Comparison of ENCODE assay signal across 1 cellular context in genomic region chr22:36237462-36238347, GRCh38.
TF ChIP-seq lines count a peak whose summit lies in the region.

No MANE protein-coding gene starts in this region.

TF ChIP-seq in HepG2, 621 proteins besides CTCF, POLR2A, EP300 and RAD21:
- TF ChIP-seq XRCC5 (optimal IDR thresholded peaks at IDR 0.05; ENCODE audit: low read length): no peak
- 0 out of 2 replicates have a peak, but pooled peaks have one; percentile 36 for TF ChIP-seq PCBP1 (IDR thresholded peaks at IDR 0.05; ENCODE audit: borderline replicate concordance, low read depth, low read length)
- TF ChIP-seq FUBP1 (CRISPR knock-in tag; IDR thresholded peaks at IDR 0.05; ENCODE audit: borderline replicate concordance): no peak
- no peak for TF ChIP-seq STAT5B (CRISPR knock-in tag; IDR thresholded peaks at IDR 0.05)
- TF ChIP-seq ZNF687 (CRISPR knock-in tag; IDR thresholded peaks at IDR 0.05): peak; percentile 65
- no peak for TF ChIP-seq ZNF556 (CRISPR knock-in tag; IDR thresholded peaks at IDR 0.05; ENCODE audit: borderline replicate concordance)
- TF ChIP-seq ZBTB38 (CRISPR knock-in tag; IDR thresholded peaks at IDR 0.05): peak; percentile 49
- TF ChIP-seq MEIS2 (CRISPR knock-in tag; IDR thresholded peaks at IDR 0.05): no peak
- TF ChIP-seq E2F1 (CRISPR knock-in tag; IDR thresholded peaks at IDR 0.05): no peak
- no peak for TF ChIP-seq FOXK1 (CRISPR knock-in tag; IDR thresholded peaks at IDR 0.05; ENCODE audit: borderline replicate concordance, low read depth)
- no peak for TF ChIP-seq IKZF1 (IDR thresholded peaks at IDR 0.05)
- no peak for TF ChIP-seq KDM5B (CRISPR knock-in tag; IDR thresholded peaks at IDR 0.05; ENCODE audit: borderline replicate concordance)
- TF ChIP-seq DNMT3B (CRISPR knock-in tag; conservative IDR thresholded peaks at IDR 0.05): no peak
- TF ChIP-seq SUZ12 (IDR thresholded peaks at IDR 0.05; ENCODE audit: low read depth, low read length): no peak
- no peak for TF ChIP-seq RNF2 (conservative IDR thresholded peaks at IDR 0.05; ENCODE audit: low read depth)
- 0 out of 2 replicates have a peak, but pooled peaks have one; percentile 34 for TF ChIP-seq PRMT3 (CRISPR knock-in tag; IDR thresholded peaks at IDR 0.05; ENCODE audit: borderline replicate concordance, low read depth)
- no peak for TF ChIP-seq ADNP (CRISPR knock-in tag; IDR thresholded peaks at IDR 0.05)
- no peak for TF ChIP-seq ZNF792 (CRISPR knock-in tag; IDR thresholded peaks at IDR 0.05)
- TF ChIP-seq ZFY (CRISPR knock-in tag; IDR thresholded peaks at IDR 0.05): peak; percentile 14; the same call in 1 of the 2 replicates
- no peak for TF ChIP-seq RARA (CRISPR knock-in tag; IDR thresholded peaks at IDR 0.05)
- TF ChIP-seq RARG (CRISPR knock-in tag; IDR thresholded peaks at IDR 0.05; ENCODE audit: low read depth): no peak
- TF ChIP-seq ZNF563 (CRISPR knock-in tag; IDR thresholded peaks at IDR 0.05): no peak
- TF ChIP-seq ZNF770 (CRISPR knock-in tag; IDR thresholded peaks at IDR 0.05): no peak
- TF ChIP-seq ZNF354B (CRISPR knock-in tag; IDR thresholded peaks at IDR 0.05): no peak
- no peak for TF ChIP-seq HNRNPH1 (optimal IDR thresholded peaks at IDR 0.05; ENCODE audit: low read depth, low read length)
- TF ChIP-seq POLR2G (IDR thresholded peaks at IDR 0.05; ENCODE audit: low read depth, low read length): 0 out of 2 replicates have a peak, but pooled peaks have one; percentile 20
- 0 out of 2 replicates have a peak, but pooled peaks have one; percentile 18 for TF ChIP-seq HNRNPL (IDR thresholded peaks at IDR 0.05; ENCODE audit: low read depth, low read length)
- no peak for TF ChIP-seq ZNF232 (CRISPR knock-in tag; IDR thresholded peaks at IDR 0.05; ENCODE audit: borderline replicate concordance)
- TF ChIP-seq KAT2B (IDR thresholded peaks at IDR 0.05; ENCODE audit: borderline replicate concordance, low read depth, low read length): no peak
- TF ChIP-seq GPN1 (CRISPR knock-in tag; IDR thresholded peaks at IDR 0.05; ENCODE audit: borderline replicate concordance): no peak
- TF ChIP-seq ZFP41 (CRISPR knock-in tag; IDR thresholded peaks at IDR 0.05; ENCODE audit: borderline replicate concordance): no peak
- no peak for TF ChIP-seq CSRNP2 (CRISPR knock-in tag; conservative IDR thresholded peaks at IDR 0.05; ENCODE audit: low read depth)
- no peak for TF ChIP-seq SKIL (CRISPR knock-in tag; IDR thresholded peaks at IDR 0.05; ENCODE audit: borderline replicate concordance)
- no peak for TF ChIP-seq FOXO4 (CRISPR knock-in tag; conservative IDR thresholded peaks at IDR 0.05)
- TF ChIP-seq SALL1 (CRISPR knock-in tag; IDR thresholded peaks at IDR 0.05): peak; percentile 42; the same call in 1 of the 2 replicates
- no peak for TF ChIP-seq E2F5 (CRISPR knock-in tag; conservative IDR thresholded peaks at IDR 0.05)
- TF ChIP-seq ZNF766 (CRISPR knock-in tag; IDR thresholded peaks at IDR 0.05; ENCODE audit: borderline replicate concordance): no peak
